2 cellular contexts compared by ENCODE assay signal in the genomic region with DNA sequence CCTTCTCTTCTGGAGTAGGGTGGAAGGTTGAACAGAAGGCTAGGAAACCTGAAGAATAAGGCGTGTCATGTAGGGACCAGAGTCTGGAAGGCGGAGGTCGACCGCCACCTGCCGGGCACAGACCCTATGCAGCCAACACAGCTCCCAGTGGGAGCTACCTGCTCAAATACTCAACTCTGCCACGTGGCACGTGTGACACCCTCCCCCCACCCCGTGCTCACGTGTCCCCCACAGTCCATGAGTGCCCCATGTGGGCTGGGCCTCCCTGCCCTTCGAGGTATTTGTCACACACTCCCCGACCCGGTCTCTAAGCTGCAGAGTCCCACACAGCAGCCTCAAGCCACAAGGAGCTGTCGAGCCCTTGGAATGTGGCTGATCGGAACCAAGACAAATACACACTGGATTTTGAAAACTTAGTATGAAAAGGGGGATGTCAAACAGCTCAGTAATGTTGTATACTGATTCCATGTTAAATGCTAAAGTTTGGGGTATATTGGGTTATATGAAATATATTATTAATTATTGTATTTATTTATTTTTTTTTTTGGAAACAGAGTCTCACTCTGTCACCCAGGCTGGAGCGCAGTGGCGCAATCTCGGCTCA.
A peak's percentile ranks its signal among the peaks of the same experiment; 100 is the strongest.
TF ChIP-seq lines count a peak whose summit lies in the region.

No MANE protein-coding gene starts in this region.

TF ChIP-seq in Ishikawa, 13 proteins besides CTCF, POLR2A, EP300 and RAD21:
- TF ChIP-seq, protein P1, sequence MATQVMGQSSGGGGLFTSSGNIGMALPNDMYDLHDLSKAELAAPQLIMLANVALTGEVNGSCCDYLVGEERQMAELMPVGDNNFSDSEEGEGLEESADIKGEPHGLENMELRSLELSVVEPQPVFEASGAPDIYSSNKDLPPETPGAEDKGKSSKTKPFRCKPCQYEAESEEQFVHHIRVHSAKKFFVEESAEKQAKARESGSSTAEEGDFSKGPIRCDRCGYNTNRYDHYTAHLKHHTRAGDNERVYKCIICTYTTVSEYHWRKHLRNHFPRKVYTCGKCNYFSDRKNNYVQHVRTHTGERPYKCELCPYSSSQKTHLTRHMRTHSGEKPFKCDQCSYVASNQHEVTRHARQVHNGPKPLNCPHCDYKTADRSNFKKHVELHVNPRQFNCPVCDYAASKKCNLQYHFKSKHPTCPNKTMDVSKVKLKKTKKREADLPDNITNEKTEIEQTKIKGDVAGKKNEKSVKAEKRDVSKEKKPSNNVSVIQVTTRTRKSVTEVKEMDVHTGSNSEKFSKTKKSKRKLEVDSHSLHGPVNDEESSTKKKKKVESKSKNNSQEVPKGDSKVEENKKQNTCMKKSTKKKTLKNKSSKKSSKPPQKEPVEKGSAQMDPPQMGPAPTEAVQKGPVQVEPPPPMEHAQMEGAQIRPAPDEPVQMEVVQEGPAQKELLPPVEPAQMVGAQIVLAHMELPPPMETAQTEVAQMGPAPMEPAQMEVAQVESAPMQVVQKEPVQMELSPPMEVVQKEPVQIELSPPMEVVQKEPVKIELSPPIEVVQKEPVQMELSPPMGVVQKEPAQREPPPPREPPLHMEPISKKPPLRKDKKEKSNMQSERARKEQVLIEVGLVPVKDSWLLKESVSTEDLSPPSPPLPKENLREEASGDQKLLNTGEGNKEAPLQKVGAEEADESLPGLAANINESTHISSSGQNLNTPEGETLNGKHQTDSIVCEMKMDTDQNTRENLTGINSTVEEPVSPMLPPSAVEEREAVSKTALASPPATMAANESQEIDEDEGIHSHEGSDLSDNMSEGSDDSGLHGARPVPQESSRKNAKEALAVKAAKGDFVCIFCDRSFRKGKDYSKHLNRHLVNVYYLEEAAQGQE (IDR thresholded peaks at IDR 0.05; ENCODE audit: low read depth) = no peak
- TF ChIP-seq NFIC (IDR thresholded peaks at IDR 0.05) (no peak), CREB1 (IDR thresholded peaks at IDR 0.05; ENCODE audit: low read depth) (no peak), TCF12 (IDR thresholded peaks at IDR 0.05; ENCODE audit: low read depth) (no peak), FOXM1 (IDR thresholded peaks at IDR 0.05; ENCODE audit: borderline replicate concordance, low read depth) (no peak), EGR1 (IDR thresholded peaks at IDR 0.05) (no peak), ZBTB7A (IDR thresholded peaks at IDR 0.05; ENCODE audit: low read depth) (no peak), YY1 (IDR thresholded peaks at IDR 0.05; ENCODE audit: low read depth) (no peak)
- TF ChIP-seq, protein P2, sequence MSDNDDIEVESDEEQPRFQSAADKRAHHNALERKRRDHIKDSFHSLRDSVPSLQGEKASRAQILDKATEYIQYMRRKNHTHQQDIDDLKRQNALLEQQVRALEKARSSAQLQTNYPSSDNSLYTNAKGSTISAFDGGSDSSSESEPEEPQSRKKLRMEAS (IDR thresholded peaks at IDR 0.05) = peak; percentile 58; the same call in 1 of the 2 replicates
- TF ChIP-seq, protein P3, sequence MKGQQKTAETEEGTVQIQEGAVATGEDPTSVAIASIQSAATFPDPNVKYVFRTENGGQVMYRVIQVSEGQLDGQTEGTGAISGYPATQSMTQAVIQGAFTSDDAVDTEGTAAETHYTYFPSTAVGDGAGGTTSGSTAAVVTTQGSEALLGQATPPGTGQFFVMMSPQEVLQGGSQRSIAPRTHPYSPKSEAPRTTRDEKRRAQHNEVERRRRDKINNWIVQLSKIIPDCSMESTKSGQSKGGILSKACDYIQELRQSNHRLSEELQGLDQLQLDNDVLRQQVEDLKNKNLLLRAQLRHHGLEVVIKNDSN (IDR thresholded peaks at IDR 0.05) = peak; percentile 50; the same call in 1 of the 2 replicates

TF ChIP-seq in H1, 55 proteins besides CTCF, POLR2A, EP300 and RAD21:
- TF ChIP-seq, protein P4, sequence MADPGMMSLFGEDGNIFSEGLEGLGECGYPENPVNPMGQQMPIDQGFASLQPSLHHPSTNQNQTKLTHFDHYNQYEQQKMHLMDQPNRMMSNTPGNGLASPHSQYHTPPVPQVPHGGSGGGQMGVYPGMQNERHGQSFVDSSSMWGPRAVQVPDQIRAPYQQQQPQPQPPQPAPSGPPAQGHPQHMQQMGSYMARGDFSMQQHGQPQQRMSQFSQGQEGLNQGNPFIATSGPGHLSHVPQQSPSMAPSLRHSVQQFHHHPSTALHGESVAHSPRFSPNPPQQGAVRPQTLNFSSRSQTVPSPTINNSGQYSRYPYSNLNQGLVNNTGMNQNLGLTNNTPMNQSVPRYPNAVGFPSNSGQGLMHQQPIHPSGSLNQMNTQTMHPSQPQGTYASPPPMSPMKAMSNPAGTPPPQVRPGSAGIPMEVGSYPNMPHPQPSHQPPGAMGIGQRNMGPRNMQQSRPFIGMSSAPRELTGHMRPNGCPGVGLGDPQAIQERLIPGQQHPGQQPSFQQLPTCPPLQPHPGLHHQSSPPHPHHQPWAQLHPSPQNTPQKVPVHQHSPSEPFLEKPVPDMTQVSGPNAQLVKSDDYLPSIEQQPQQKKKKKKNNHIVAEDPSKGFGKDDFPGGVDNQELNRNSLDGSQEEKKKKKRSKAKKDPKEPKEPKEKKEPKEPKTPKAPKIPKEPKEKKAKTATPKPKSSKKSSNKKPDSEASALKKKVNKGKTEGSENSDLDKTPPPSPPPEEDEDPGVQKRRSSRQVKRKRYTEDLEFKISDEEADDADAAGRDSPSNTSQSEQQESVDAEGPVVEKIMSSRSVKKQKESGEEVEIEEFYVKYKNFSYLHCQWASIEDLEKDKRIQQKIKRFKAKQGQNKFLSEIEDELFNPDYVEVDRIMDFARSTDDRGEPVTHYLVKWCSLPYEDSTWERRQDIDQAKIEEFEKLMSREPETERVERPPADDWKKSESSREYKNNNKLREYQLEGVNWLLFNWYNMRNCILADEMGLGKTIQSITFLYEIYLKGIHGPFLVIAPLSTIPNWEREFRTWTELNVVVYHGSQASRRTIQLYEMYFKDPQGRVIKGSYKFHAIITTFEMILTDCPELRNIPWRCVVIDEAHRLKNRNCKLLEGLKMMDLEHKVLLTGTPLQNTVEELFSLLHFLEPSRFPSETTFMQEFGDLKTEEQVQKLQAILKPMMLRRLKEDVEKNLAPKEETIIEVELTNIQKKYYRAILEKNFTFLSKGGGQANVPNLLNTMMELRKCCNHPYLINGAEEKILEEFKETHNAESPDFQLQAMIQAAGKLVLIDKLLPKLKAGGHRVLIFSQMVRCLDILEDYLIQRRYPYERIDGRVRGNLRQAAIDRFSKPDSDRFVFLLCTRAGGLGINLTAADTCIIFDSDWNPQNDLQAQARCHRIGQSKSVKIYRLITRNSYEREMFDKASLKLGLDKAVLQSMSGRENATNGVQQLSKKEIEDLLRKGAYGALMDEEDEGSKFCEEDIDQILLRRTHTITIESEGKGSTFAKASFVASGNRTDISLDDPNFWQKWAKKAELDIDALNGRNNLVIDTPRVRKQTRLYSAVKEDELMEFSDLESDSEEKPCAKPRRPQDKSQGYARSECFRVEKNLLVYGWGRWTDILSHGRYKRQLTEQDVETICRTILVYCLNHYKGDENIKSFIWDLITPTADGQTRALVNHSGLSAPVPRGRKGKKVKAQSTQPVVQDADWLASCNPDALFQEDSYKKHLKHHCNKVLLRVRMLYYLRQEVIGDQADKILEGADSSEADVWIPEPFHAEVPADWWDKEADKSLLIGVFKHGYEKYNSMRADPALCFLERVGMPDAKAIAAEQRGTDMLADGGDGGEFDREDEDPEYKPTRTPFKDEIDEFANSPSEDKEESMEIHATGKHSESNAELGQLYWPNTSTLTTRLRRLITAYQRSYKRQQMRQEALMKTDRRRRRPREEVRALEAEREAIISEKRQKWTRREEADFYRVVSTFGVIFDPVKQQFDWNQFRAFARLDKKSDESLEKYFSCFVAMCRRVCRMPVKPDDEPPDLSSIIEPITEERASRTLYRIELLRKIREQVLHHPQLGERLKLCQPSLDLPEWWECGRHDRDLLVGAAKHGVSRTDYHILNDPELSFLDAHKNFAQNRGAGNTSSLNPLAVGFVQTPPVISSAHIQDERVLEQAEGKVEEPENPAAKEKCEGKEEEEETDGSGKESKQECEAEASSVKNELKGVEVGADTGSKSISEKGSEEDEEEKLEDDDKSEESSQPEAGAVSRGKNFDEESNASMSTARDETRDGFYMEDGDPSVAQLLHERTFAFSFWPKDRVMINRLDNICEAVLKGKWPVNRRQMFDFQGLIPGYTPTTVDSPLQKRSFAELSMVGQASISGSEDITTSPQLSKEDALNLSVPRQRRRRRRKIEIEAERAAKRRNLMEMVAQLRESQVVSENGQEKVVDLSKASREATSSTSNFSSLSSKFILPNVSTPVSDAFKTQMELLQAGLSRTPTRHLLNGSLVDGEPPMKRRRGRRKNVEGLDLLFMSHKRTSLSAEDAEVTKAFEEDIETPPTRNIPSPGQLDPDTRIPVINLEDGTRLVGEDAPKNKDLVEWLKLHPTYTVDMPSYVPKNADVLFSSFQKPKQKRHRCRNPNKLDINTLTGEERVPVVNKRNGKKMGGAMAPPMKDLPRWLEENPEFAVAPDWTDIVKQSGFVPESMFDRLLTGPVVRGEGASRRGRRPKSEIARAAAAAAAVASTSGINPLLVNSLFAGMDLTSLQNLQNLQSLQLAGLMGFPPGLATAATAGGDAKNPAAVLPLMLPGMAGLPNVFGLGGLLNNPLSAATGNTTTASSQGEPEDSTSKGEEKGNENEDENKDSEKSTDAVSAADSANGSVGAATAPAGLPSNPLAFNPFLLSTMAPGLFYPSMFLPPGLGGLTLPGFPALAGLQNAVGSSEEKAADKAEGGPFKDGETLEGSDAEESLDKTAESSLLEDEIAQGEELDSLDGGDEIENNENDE (IDR thresholded peaks at IDR 0.05; ENCODE audit: insufficient replicate concordance, low read length) = no peak
- TF ChIP-seq, protein P2 (IDR thresholded peaks at IDR 0.05) = peak; percentile 98
- TF ChIP-seq ASH2L (IDR thresholded peaks at IDR 0.05; ENCODE audit: low read length) (no peak), CBX5 (IDR thresholded peaks at IDR 0.05; ENCODE audit: low read depth, low read length) (no peak), SAP30 (IDR thresholded peaks at IDR 0.05; ENCODE audit: insufficient read depth, insufficient replicate concordance, low read length) (no peak), KDM5A (IDR thresholded peaks at IDR 0.05; ENCODE audit: low read length) (no peak), HDAC6 (IDR thresholded peaks at IDR 0.05; ENCODE audit: low read depth, low read length) (no peak), RFX5 (IDR thresholded peaks at IDR 0.05; ENCODE audit: borderline replicate concordance, low read depth, low read length) (no peak), CTBP2 (IDR thresholded peaks at IDR 0.05; ENCODE audit: borderline replicate concordance, insufficient read depth, insufficient read length, low read length) (no peak), TEAD4 (IDR thresholded peaks at IDR 0.05; ENCODE audit: low read depth, low read length) (peak; percentile 43; the same call in 1 of the 2 replicates), NANOG (IDR thresholded peaks at IDR 0.05; ENCODE audit: insufficient read depth, low read depth, low read length, poor library complexity, severe bottlenecking) (no peak), SIN3A (conservative IDR thresholded peaks at IDR 0.05 in 1 of 2, IDR thresholded peaks at IDR 0.05 in 1 of 2; ENCODE audit: low read depth in 1 of 2, low read length in 2 of 2) (peak in 1 of 2 experiments; percentile 67; a peak in 1 of 4 replicates)
- TF ChIP-seq, protein P5, sequence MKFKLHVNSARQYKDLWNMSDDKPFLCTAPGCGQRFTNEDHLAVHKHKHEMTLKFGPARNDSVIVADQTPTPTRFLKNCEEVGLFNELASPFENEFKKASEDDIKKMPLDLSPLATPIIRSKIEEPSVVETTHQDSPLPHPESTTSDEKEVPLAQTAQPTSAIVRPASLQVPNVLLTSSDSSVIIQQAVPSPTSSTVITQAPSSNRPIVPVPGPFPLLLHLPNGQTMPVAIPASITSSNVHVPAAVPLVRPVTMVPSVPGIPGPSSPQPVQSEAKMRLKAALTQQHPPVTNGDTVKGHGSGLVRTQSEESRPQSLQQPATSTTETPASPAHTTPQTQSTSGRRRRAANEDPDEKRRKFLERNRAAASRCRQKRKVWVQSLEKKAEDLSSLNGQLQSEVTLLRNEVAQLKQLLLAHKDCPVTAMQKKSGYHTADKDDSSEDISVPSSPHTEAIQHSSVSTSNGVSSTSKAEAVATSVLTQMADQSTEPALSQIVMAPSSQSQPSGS (IDR thresholded peaks at IDR 0.05; ENCODE audit: low read length) = no peak
- TF ChIP-seq, protein P6, sequence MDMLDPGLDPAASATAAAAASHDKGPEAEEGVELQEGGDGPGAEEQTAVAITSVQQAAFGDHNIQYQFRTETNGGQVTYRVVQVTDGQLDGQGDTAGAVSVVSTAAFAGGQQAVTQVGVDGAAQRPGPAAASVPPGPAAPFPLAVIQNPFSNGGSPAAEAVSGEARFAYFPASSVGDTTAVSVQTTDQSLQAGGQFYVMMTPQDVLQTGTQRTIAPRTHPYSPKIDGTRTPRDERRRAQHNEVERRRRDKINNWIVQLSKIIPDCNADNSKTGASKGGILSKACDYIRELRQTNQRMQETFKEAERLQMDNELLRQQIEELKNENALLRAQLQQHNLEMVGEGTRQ (IDR thresholded peaks at IDR 0.05; ENCODE audit: low read length) = peak; percentile 80
- TF ChIP-seq, protein P7, sequence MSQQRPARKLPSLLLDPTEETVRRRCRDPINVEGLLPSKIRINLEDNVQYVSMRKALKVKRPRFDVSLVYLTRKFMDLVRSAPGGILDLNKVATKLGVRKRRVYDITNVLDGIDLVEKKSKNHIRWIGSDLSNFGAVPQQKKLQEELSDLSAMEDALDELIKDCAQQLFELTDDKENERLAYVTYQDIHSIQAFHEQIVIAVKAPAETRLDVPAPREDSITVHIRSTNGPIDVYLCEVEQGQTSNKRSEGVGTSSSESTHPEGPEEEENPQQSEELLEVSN (IDR thresholded peaks at IDR 0.05) = peak; percentile 89
